ENCODE assay signal across 15 cellular contexts in the genomic region with DNA sequence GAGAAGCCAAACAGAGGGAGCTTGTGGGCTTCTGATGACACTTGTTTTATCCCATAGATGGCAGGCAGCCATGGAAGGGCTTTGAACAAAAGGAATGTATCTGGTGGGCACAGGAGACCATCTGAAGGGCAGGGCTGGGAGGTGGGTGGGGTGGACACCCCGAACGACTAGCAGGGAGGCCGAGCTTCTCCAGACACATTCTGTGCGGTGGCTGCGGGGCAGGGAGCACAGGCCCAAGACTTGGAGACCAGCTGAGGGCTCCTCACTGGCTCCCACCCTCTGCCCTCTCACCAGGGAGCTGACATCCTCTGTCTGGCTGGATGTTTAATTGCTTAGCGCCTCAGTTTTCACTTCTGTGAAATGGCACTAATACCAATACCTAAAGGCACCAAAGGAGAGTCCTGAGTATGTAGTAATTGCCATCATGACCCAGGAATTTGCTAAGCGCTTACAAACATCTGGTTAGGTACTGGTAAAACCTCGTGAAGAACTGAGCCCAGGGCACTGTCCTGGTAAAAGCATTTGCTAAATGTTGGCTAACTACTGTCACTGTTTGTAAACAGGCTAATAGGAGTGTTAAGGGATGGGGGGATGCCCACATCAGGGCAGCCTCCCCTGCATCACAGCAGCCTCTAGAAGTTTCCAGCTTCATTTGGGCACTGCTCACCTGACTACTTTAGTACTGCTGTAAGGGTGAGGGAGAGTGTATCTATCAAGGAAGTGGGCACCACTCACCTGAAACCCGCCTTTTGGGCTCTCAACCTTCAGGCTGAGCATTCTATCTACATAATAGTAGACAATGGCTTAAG. TPM values are rescaled to one million over a fixed set of nuclear protein-coding genes. Genes with fewer than 3 reads are reported as not detected.
DNase-seq lines count a peak whose midpoint lies in the region; ATAC-seq and TF ChIP-seq lines count a peak whose summit lies in the region.
"Had no signal": no experiment of that assay in that cellular context is flagged by ENCODE, and none has a peak within 500 bp of the region (broad histone marks: within the 10 kb centered on the region; RNA-seq: fewer than 3 reads in every experiment).

No MANE protein-coding gene starts in this region.

- H3K27me3 ChIP-seq in HCT116 (ENCODE audit: insufficient read depth, low read length) (no peaks in the 10 kb centered on the region), trophoblast cell (ENCODE audit: insufficient read depth, low read length) (no peaks in the 10 kb centered on the region)
- H3K27me3 ChIP-seq: ascending aorta, thyroid gland had no signal

- no peak overlapping the region for H3K4ac ChIP-seq in trophoblast cell (ENCODE audit: low read depth, low read length)

- H4K91ac ChIP-seq in trophoblast cell (ENCODE audit: low read depth, low read length): no peak overlapping the region

- no peak overlapping the region for H4K8ac ChIP-seq in trophoblast cell (ENCODE audit: low read depth, low read length)

- H3K9me2 ChIP-seq in HCT116 (ENCODE audit: insufficient read depth): no peaks in the 10 kb centered on the region

- H3K27ac ChIP-seq in HCT116 (ENCODE audit: low read depth, low read length): no peak overlapping the region
- H3K27ac ChIP-seq in trophoblast cell (ENCODE audit: low read depth, low read length): no peak overlapping the region

- CTCF ChIA-PET in HCT116 (lab: Charles Lee): no interaction called here

- DNase-seq in T-helper 2 cell treated with Interferon-gamma antibody and Interleukin-4, amounts not matched to agents 5 μg/mL and 100 μg/mL, for 36 hours (ENCODE audit: low spot score): no peak
- DNase-seq in T-helper 2 cell: no peak
- no peak for DNase-seq in HCT116 (ENCODE audit: low read depth, low spot score)
- DNase-seq in chondrocyte (ENCODE audit: low spot score): no peak
- peak; percentile 84 to 90 for DNase-seq in trophoblast cell
- no peak for DNase-seq in RKO (ENCODE audit: low spot score)
- DNase-seq in NCI-H1092 treated with DMSO at 0.1 percent for 48 hours (lab: John Stamatoyannopoulos, UW): no peak
- no peak for DNase-seq in pons (ENCODE audit: low spot score)
- DNase-seq: activated CD4-positive, alpha-beta T cell treated with anti-CD3 and anti-CD28 coated beads, Interleukin-2, amount 50 U/mL, for 48 hours; DMS79 treated with DMSO at 0.1 percent for 48 hours; HCEC 1CT; NCI-H1694; thyroid gland had no signal

- no peak for TF ChIP-seq RAD21 in HCT116 (IDR thresholded peaks at IDR 0.05; ENCODE audit: low read depth)

- no peak overlapping the region for H3K23ac ChIP-seq in trophoblast cell (ENCODE audit: low read length)

- H3K4me1 Mint-ChIP-seq in T-helper 2 cell treated with Interferon-gamma antibody and Interleukin-4, amounts not matched to agents 5 μg/mL and 100 μg/mL, for 36 hours (ENCODE audit: low read depth): peaks cover 17% of the 10 kb centered on the region
- peaks cover 29% of the 10 kb centered on the region for H3K4me1 Mint-ChIP-seq in chondrocyte (ENCODE audit: low read depth)

- POLR2A ChIA-PET in HCT116 (lab: Charles Lee): no interaction called here

- H3K36me3 Mint-ChIP-seq in T-helper 2 cell treated with Interferon-gamma antibody and Interleukin-4, amounts not matched to agents 5 μg/mL and 100 μg/mL, for 36 hours (ENCODE audit: low read depth): peaks cover 14% of the 10 kb centered on the region
- H3K36me3 Mint-ChIP-seq in chondrocyte (ENCODE audit: low read depth): peaks cover 6% of the 10 kb centered on the region

- H3K79me1 ChIP-seq in trophoblast cell (ENCODE audit: low read length): peaks cover 16% of the 10 kb centered on the region

- H3K79me2 ChIP-seq in HCT116 (ENCODE audit: insufficient read depth, low read length): peaks cover 20% of the 10 kb centered on the region; the same call in 1 of the 2 replicates
- H3K79me2 ChIP-seq in trophoblast cell (ENCODE audit: control insufficient read depth, insufficient read depth, low read length, poor library complexity): peaks cover 15% of the 10 kb centered on the region

- H3K36me3 ChIP-seq in HCT116 (ENCODE audit: control insufficient read depth in 1 of 2, insufficient read depth in 2 of 2, low read length in 2 of 2) (no peaks in the 10 kb centered on the region), trophoblast cell (ENCODE audit: control insufficient read depth in 1 of 2, insufficient read depth in 2 of 2, low read length in 2 of 2) (peaks cover 0 to 2% of the 10 kb centered on the region in 2 experiments)
- H3K36me3 ChIP-seq: ascending aorta, thyroid gland had no signal

- RAD21 ChIA-PET in HCT116 (lab: Charles Lee; ENCODE audit: low non-redundant PET in 1 of 2, low total read pairs in 2 of 2, uncharacterized antibody in 2 of 2, unreplicated experiment in 2 of 2): no interaction called here

- intact Hi-C loops in HCT116 (cut with micrococcal nuclease): no loop called here

- H3K27me3 Mint-ChIP-seq in T-helper 2 cell treated with Interferon-gamma antibody and Interleukin-4, amounts not matched to agents 5 μg/mL and 100 μg/mL, for 36 hours (ENCODE audit: low read depth): no peaks in the 10 kb centered on the region
- H3K27me3 Mint-ChIP-seq in chondrocyte (ENCODE audit: low read depth): no peaks in the 10 kb centered on the region

- ATAC-seq in HCT116: no peak

- TF ChIP-seq POLR2A in HCT116 (IDR thresholded peaks at IDR 0.05; ENCODE audit: borderline replicate concordance, extremely low read depth, insufficient read depth, insufficient read length): no peak

- WGBS in trophoblast cell (ENCODE audit: extremely low coverage, insufficient coverage, insufficient read length): no CpG with 5 or more reads among the region's 9 CpGs

- peak overlapping the region; percentile 9 for H3K4me3 Mint-ChIP-seq in T-helper 2 cell treated with Interferon-gamma antibody and Interleukin-4, amounts not matched to agents 5 μg/mL and 100 μg/mL, for 36 hours
- H3K4me3 Mint-ChIP-seq in chondrocyte (ENCODE audit: unreplicated experiment): peak overlapping the region; percentile 95

- H3K9ac ChIP-seq in HCT116 (ENCODE audit: low read length): no peak overlapping the region
- H3K9ac ChIP-seq in trophoblast cell (ENCODE audit: low read length): no peak overlapping the region

- no peak overlapping the region for H2BK120ac ChIP-seq in trophoblast cell (ENCODE audit: insufficient read depth, low read length, poor library complexity)

- H3K4me3 ChIP-seq in HCT116 (replicated peaks in 1 of 2; ENCODE audit: low read depth in 1 of 2, low read length in 2 of 2): no peak overlapping the region
- H3K4me3 ChIP-seq in trophoblast cell (ENCODE audit: low read depth, low read length): no peak overlapping the region
- H3K4me3 ChIP-seq: lung had no signal

- H3K9me3 ChIP-seq in HCT116 (ENCODE audit: control insufficient read depth in 1 of 2, insufficient read depth in 1 of 2, low read depth in 1 of 2, low read length in 2 of 2): peaks cover 0 to 4% of the 10 kb centered on the region in 2 experiments; a peak in 1 of 4 replicates
- no peaks in the 10 kb centered on the region for H3K9me3 ChIP-seq in trophoblast cell (ENCODE audit: insufficient read depth, low read depth, low read length)
- H3K9me3 ChIP-seq: ascending aorta, thyroid gland had no signal

- H2AK5ac ChIP-seq in trophoblast cell (ENCODE audit: low read length): no peak overlapping the region

- H3K4me2 ChIP-seq in HCT116 (ENCODE audit: low read length): 0 out of 2 replicates have a peak overlapping the region, but pooled peaks have one; percentile 92
- H3K4me2 ChIP-seq in trophoblast cell (ENCODE audit: low read length): no peak overlapping the region

- BruUV-seq in HCT116 (replicated peaks; lab: Mats Ljungman, UMichigan): TSS peak; percentile 39

- H3K9me3 Mint-ChIP-seq in T-helper 2 cell treated with Interferon-gamma antibody and Interleukin-4, amounts not matched to agents 5 μg/mL and 100 μg/mL, for 36 hours: peaks cover 11% of the 10 kb centered on the region
- H3K9me3 Mint-ChIP-seq in chondrocyte (ENCODE audit: low read depth): peaks cover 10% of the 10 kb centered on the region

- H4K20me1 ChIP-seq in HCT116 (ENCODE audit: insufficient read depth): no peaks in the 10 kb centered on the region

- TF ChIP-seq CTCF in HCT116 (IDR thresholded peaks at IDR 0.05 in 2 of 3, conservative IDR thresholded peaks at IDR 0.05 in 1 of 3; ENCODE audit: borderline replicate concordance in 1 of 3, insufficient read depth in 1 of 3, low read depth in 2 of 3, low read length in 2 of 3) (no peak), chondrocyte (IDR thresholded peaks at IDR 0.05) (no peak)

- H3K14ac ChIP-seq in trophoblast cell (ENCODE audit: low read length): no peak overlapping the region

- H2BK5ac ChIP-seq in trophoblast cell (ENCODE audit: low read depth, low read length, poor library complexity): no peak overlapping the region

- peak overlapping the region; percentile 49 for H3K27ac Mint-ChIP-seq in T-helper 2 cell treated with Interferon-gamma antibody and Interleukin-4, amounts not matched to agents 5 μg/mL and 100 μg/mL, for 36 hours
- no peak overlapping the region for H3K27ac Mint-ChIP-seq in chondrocyte (ENCODE audit: unreplicated experiment)

- no peak overlapping the region for H2BK12ac ChIP-seq in trophoblast cell (ENCODE audit: low read length)

- H3K18ac ChIP-seq in trophoblast cell (ENCODE audit: low read length): no peak overlapping the region

- H2AFZ ChIP-seq in HCT116 (ENCODE audit: low read depth, low read length, poor library complexity, severe bottlenecking) (no peak overlapping the region), trophoblast cell (ENCODE audit: insufficient read depth, low read length, poor library complexity) (no peak overlapping the region)

- H4K12ac ChIP-seq in trophoblast cell (ENCODE audit: low read depth, low read length): no peak overlapping the region

- H3K4me1 ChIP-seq in HCT116 (ENCODE audit: control insufficient read depth in 1 of 2, insufficient read depth in 2 of 2, low read length in 2 of 2): peaks cover 7 to 18% of the 10 kb centered on the region in 2 experiments; a peak in 3 of 4 replicates
- H3K4me1 ChIP-seq in trophoblast cell (ENCODE audit: control insufficient read depth in 1 of 2, insufficient read depth in 2 of 2, low read length in 2 of 2): peaks cover 19 to 20% of the 10 kb centered on the region in 2 experiments

TF ChIP-seq in HCT116, 20 proteins besides CTCF, POLR2A, EP300 and RAD21:
- TF ChIP-seq ELF1 (IDR thresholded peaks at IDR 0.05; ENCODE audit: borderline replicate concordance, low read depth) (no peak), POLR2AphosphoS5 (IDR thresholded peaks at IDR 0.05; ENCODE audit: low read depth, low read length) (no peak), YY1 (IDR thresholded peaks at IDR 0.05; ENCODE audit: extremely low read depth, insufficient replicate concordance, low read depth, low read length) (no peak), SIN3A (IDR thresholded peaks at IDR 0.05; ENCODE audit: low read depth) (no peak), ZNF274 (IDR thresholded peaks at IDR 0.05; ENCODE audit: low read depth, low read length) (no peak)

RNA-seq across cellular contexts. Expression of a gene that starts 2.1 kb away (rescaled TPM):
- total RNA-seq in HCT116 (2021; ENCODE audit: unreplicated experiment): 20.6 TPM
- polyA plus RNA-seq in HCT116 (2012): 11.2 and 11.5 TPM in 2 replicates
- total RNA-seq in chondrocyte: 28.5 to 30.1 TPM (median 29.4 TPM) in 3 replicates
- 12.6 and 12.7 TPM in 2 replicates for polyA plus RNA-seq in trophoblast cell (2013)

Comparison
In these comparisons a context has a peak if more than half of its experiments do, and no peak if none do; other contexts are left out.
1. DNase-seq: peak in trophoblast cell (2 of 2); none in T-helper 2 cell treated with Interferon-gamma antibody and Interleukin-4, amounts not matched to agents 5 μg/mL and 100 μg/mL, for 36 hours (single experiment), T-helper 2 cell (0 of 5), HCT116 (single experiment), chondrocyte (single experiment), RKO (single experiment), NCI-H1092 treated with DMSO at 0.1 percent for 48 hours (single experiment) and pons (single experiment).